Comparison of ENCODE assay signal across 8 cellular contexts in the genomic region with DNA sequence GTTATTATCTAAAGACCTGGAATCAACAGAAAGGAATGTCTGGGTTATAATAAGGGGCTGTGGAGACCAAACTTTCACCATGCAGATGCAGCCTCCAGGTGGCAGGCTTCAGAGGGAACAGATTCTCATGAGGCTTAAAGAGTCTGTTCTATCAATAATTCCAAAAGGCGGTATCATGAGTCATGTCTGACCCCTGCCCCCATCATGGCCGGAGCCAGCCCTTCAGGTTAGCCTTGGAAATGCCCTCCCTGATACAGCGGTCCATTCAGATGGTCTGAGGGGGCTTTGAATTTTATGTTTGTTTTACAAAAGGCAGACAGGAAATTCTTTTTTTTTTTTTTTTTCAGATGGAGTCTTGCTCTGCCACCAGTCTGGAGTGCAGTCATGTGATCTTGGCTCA. TPM values are rescaled to one million over a fixed set of nuclear protein-coding genes. Genes with fewer than 3 reads are reported as not detected.
DNase-seq lines count a peak whose midpoint lies in the region; ATAC-seq and TF ChIP-seq lines count a peak whose summit lies in the region.

No MANE protein-coding gene starts in this region.

- ATAC-seq in natural killer cell: peak in 2 of 3 donors; percentile 49 to 52
- ATAC-seq in natural killer cell treated with Interleukin-12 subunit alpha and Interleukin-12 subunit beta and Interleukin-15 and Interleukin-18, amount 100 ng/mL, for 72 hours: no peak
- ATAC-seq in HG02571 (IDR thresholded peaks at IDR 0.05; ENCODE audit: unreplicated experiment): no peak

- no peaks in the 10 kb centered on the region for H3K9me3 ChIP-seq in prostate gland

- H3K27me3 ChIP-seq in prostate gland (replicated peaks; ENCODE audit: insufficient read depth): no peaks in the 10 kb centered on the region

- H3K4me3 Mint-ChIP-seq in natural killer cell: no peak overlapping the region
- no peak overlapping the region for H3K4me3 Mint-ChIP-seq in natural killer cell treated with Interleukin-12 subunit alpha and Interleukin-12 subunit beta and Interleukin-15 and Interleukin-18, amount 100 ng/mL, for 72 hours

- H3K27me3 Mint-ChIP-seq in natural killer cell (ENCODE audit: low read depth in 2 of 2): peaks cover 0 to 14% of the 10 kb centered on the region in 2 donors
- H3K27me3 Mint-ChIP-seq in natural killer cell treated with Interleukin-12 subunit alpha and Interleukin-12 subunit beta and Interleukin-15 and Interleukin-18, amount 100 ng/mL, for 72 hours: peaks cover 6 to 21% of the 10 kb centered on the region in 2 donors

- H3K9me3 Mint-ChIP-seq in natural killer cell: no peaks in the 10 kb centered on the region
- H3K9me3 Mint-ChIP-seq in natural killer cell treated with Interleukin-12 subunit alpha and Interleukin-12 subunit beta and Interleukin-15 and Interleukin-18, amount 100 ng/mL, for 72 hours: no peaks in the 10 kb centered on the region

- H3K36me3 ChIP-seq in prostate gland: no peaks in the 10 kb centered on the region

- no peak overlapping the region for H3K4me3 ChIP-seq in NB4 (ENCODE audit: low read depth, low read length)
- no peak overlapping the region for H3K4me3 ChIP-seq in fibroblast of pulmonary artery (replicated peaks; ENCODE audit: low read depth, low read length)
- H3K4me3 ChIP-seq in prostate gland: no peak overlapping the region

- TF ChIP-seq POLR2A in NB4 (IDR thresholded peaks at IDR 0.05; ENCODE audit: extremely low read depth, insufficient read length): no peak
- no peak for TF ChIP-seq POLR2A in prostate gland (IDR thresholded peaks at IDR 0.05)

- no peak overlapping the region for H3K27ac ChIP-seq in prostate gland

- no peaks in the 10 kb centered on the region for H3K4me1 Mint-ChIP-seq in natural killer cell
- H3K4me1 Mint-ChIP-seq in natural killer cell treated with Interleukin-12 subunit alpha and Interleukin-12 subunit beta and Interleukin-15 and Interleukin-18, amount 100 ng/mL, for 72 hours (ENCODE audit: low read depth in 2 of 2): peaks cover 6 to 14% of the 10 kb centered on the region in 2 donors

- WGBS in prostate gland: 16% methylated on average over 3 of the region's 3 CpGs

- no peak overlapping the region for H3K27ac Mint-ChIP-seq in natural killer cell
- no peak overlapping the region for H3K27ac Mint-ChIP-seq in natural killer cell treated with Interleukin-12 subunit alpha and Interleukin-12 subunit beta and Interleukin-15 and Interleukin-18, amount 100 ng/mL, for 72 hours

- no peaks in the 10 kb centered on the region for H3K36me3 Mint-ChIP-seq in natural killer cell
- no peaks in the 10 kb centered on the region for H3K36me3 Mint-ChIP-seq in natural killer cell treated with Interleukin-12 subunit alpha and Interleukin-12 subunit beta and Interleukin-15 and Interleukin-18, amount 100 ng/mL, for 72 hours

- DNase-seq in natural killer cell: no peak
- DNase-seq in natural killer cell treated with Interleukin-12 subunit alpha and Interleukin-12 subunit beta and Interleukin-15 and Interleukin-18, amount 100 ng/mL, for 72 hours (ENCODE audit: low spot score): no peak
- DNase-seq in NB4 (ENCODE audit: low read depth): peak; percentile 61
- DNase-seq in activated CD4-positive, alpha-beta T cell treated with anti-CD3 and anti-CD28 coated beads for 48 hours: peak; percentile 47
- peak; percentile 65 for DNase-seq in fibroblast of pulmonary artery (ENCODE audit: low read depth)
- peak; percentile 28 for DNase-seq in prostate gland (ENCODE audit: low spot score)
- no peak for DNase-seq in 8988T

- intact Hi-C loops in natural killer cell (cut with micrococcal nuclease) (no loop called here), prostate gland (cut with DNase I) (loop anchor here (10.0 kb wide), 1 partner anchor 119 kb away; no protein-coding TSS in a partner anchor)

- H3K4me1 ChIP-seq in prostate gland (replicated peaks): no peaks in the 10 kb centered on the region

- TF ChIP-seq CTCF in natural killer cell (IDR thresholded peaks at IDR 0.05) (peak; percentile 28), NB4 (IDR thresholded peaks at IDR 0.05; ENCODE audit: low read depth, low read length) (peak; percentile 51), fibroblast of pulmonary artery (IDR thresholded peaks at IDR 0.05; ENCODE audit: low read length, missing control alignments) (peak; percentile 56), prostate gland (IDR thresholded peaks at IDR 0.05) (peak; percentile 21 to 69 (median 61))

RNA-seq across cellular contexts. Expression of a gene that starts 21.7 kb away (rescaled TPM):
- total RNA-seq in natural killer cell (100 to 1,000 TPM; 137 to 168 (median 159) TPM), prostate gland (100 to 1,000 TPM; 214 to 246 TPM)
- total RNA-seq in natural killer cell treated with Interleukin-12 subunit alpha and Interleukin-12 subunit beta and Interleukin-15 and Interleukin-18, amount 100 ng/mL, for 72 hours: 100 to 1,000 TPM; 104 to 108 TPM

Comparison
In these comparisons a context has a peak if more than half of its experiments do, and no peak if none do; other contexts are left out.
1. ATAC-seq: peak in natural killer cell (2 of 3); none in natural killer cell treated with Interleukin-12 subunit alpha and Interleukin-12 subunit beta and Interleukin-15 and Interleukin-18, amount 100 ng/mL, for 72 hours (0 of 2) and HG02571 (single experiment).
2. DNase-seq: peak in NB4 (single experiment), activated CD4-positive, alpha-beta T cell treated with anti-CD3 and anti-CD28 coated beads for 48 hours (single experiment), fibroblast of pulmonary artery (single experiment) and prostate gland (single experiment); none in natural killer cell (single experiment), natural killer cell treated with Interleukin-12 subunit alpha and Interleukin-12 subunit beta and Interleukin-15 and Interleukin-18, amount 100 ng/mL, for 72 hours (single experiment) and 8988T (single experiment).
3. Peak in every context shown above with its lines, with median percentiles within 50 percentile points of each other: CTCF ChIP-seq.